8 cellular contexts compared by ENCODE assay signal in the genomic region with DNA sequence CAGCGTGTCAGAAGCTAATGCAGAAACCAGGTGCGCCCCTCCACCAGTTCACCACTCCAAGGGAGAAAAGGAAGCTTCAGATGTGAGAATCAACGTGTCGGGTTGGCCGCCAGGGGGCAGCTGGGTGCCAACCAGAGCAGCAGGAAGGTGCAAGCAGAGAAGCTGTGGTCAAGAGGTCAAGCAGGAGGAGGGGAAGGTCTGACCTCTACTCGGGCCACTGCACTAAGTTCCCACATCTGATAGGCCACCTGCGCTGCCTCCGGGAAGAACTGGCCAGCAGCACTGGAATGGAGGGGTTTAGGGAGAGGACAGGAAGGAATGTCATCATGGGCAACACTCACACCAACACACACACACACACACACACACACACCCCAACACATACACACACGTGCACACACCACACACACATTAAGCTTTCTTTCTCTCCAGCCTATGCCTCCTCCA. TPM values are rescaled to one million over a fixed set of nuclear protein-coding genes. Genes with fewer than 3 reads are reported as not detected.
DNase-seq lines count a peak whose midpoint lies in the region; ATAC-seq and TF ChIP-seq lines count a peak whose summit lies in the region.

No MANE protein-coding gene starts in this region.

- H2AK5ac ChIP-seq in neuronal stem cell (ENCODE audit: low read depth, low read length): no peak overlapping the region

- H2BK5ac ChIP-seq in neuronal stem cell (ENCODE audit: low read length): no peak overlapping the region

- no peak overlapping the region for H4K8ac ChIP-seq in neuronal stem cell (ENCODE audit: low read depth, low read length)

- H3K4me2 ChIP-seq in neuronal stem cell (ENCODE audit: insufficient read depth, low read length, poor library complexity, severe bottlenecking): no peak overlapping the region

- H3K27ac ChIP-seq in neuronal stem cell (replicated peaks; ENCODE audit: low read length): no peak overlapping the region

- no peak overlapping the region for H3K23ac ChIP-seq in neuronal stem cell (ENCODE audit: low read depth, low read length, poor library complexity)

- H3K4me3 ChIP-seq in fibroblast of the aortic adventitia (ENCODE audit: low read depth, low read length): no peak overlapping the region
- H3K4me3 ChIP-seq in neuronal stem cell (ENCODE audit: low read length in 2 of 2): peak overlapping the region in 1 of 2 donors; percentile 26

- H3K4ac ChIP-seq in neuronal stem cell (ENCODE audit: low read length): no peak overlapping the region

- no peak overlapping the region for H3K9ac ChIP-seq in neuronal stem cell (ENCODE audit: low read depth, low read length, poor library complexity)

- H3K9me3 ChIP-seq in neuronal stem cell (replicated peaks in 1 of 2; ENCODE audit: control insufficient read depth in 2 of 2, insufficient read depth in 1 of 2, low read depth in 1 of 2, low read length in 2 of 2): no peaks in the 10 kb centered on the region

- H3K36me3 ChIP-seq in neuronal stem cell (replicated peaks in 1 of 2; ENCODE audit: control insufficient read depth in 2 of 2, insufficient read depth in 2 of 2, low read length in 2 of 2): peaks cover 28 to 95% of the 10 kb centered on the region in 2 donors

- ATAC-seq in HG03280 (IDR thresholded peaks at IDR 0.05; ENCODE audit: unreplicated experiment) (peak; percentile 46), GM21717 (IDR thresholded peaks at IDR 0.05; ENCODE audit: unreplicated experiment) (no peak)

- no peak overlapping the region for H4K91ac ChIP-seq in neuronal stem cell (ENCODE audit: low read depth, low read length, poor library complexity)

- no peaks in the 10 kb centered on the region for H3K27me3 ChIP-seq in neuronal stem cell (ENCODE audit: control insufficient read depth in 3 of 3, insufficient read depth in 3 of 3, low read depth in 1 of 3, low read length in 3 of 3)

- peak; percentile 92 for TF ChIP-seq CTCF in GM12874 (IDR thresholded peaks at IDR 0.05; ENCODE audit: insufficient read depth, low read depth, low read length)
- TF ChIP-seq CTCF in fibroblast of the aortic adventitia (IDR thresholded peaks at IDR 0.05; ENCODE audit: insufficient read depth, low read length): peak; percentile 80

- H2BK15ac ChIP-seq in neuronal stem cell (ENCODE audit: low read length): no peak overlapping the region

- peak overlapping the region; percentile 26 for H3K14ac ChIP-seq in neuronal stem cell (ENCODE audit: low read length)

- no peak overlapping the region for H2BK12ac ChIP-seq in neuronal stem cell (ENCODE audit: low read length)

- H3K18ac ChIP-seq in neuronal stem cell (ENCODE audit: low read length): no peak overlapping the region

- H3K4me1 ChIP-seq in neuronal stem cell (ENCODE audit: control insufficient read depth in 2 of 2, insufficient read depth in 1 of 2, low read depth in 1 of 2, low read length in 2 of 2): peaks cover 4 to 10% of the 10 kb centered on the region in 2 donors

- H2AFZ ChIP-seq in neuronal stem cell (ENCODE audit: low read length): no peak overlapping the region

- no peak overlapping the region for H2BK120ac ChIP-seq in neuronal stem cell (ENCODE audit: low read depth, low read length)

- H3K79me1 ChIP-seq in neuronal stem cell (ENCODE audit: low read depth, low read length): no peaks in the 10 kb centered on the region

- no CpG with 5 or more reads among the region's 9 CpGs for WGBS in neuronal stem cell (ENCODE audit: extremely low coverage in 2 of 2, insufficient read length in 2 of 2, insufficient replicate concordance in 1 of 2), 2 donors

- DNase-seq in OCI-M2 (lab: John Stamatoyannopoulos, UW; ENCODE audit: unreplicated experiment) (peak; percentile 15), fibroblast of the aortic adventitia (ENCODE audit: low read depth) (peak; percentile 60), neuronal stem cell (ENCODE audit: low spot score) (peak; percentile 78), superior temporal gyrus (ENCODE audit: extremely low spot score) (peak; percentile 73)
- DNase-seq in activated T-helper 1 cell treated with anti-CD3 and anti-CD28 coated beads, Interleukin-2, amount 50 U/mL, for 16 hours (ENCODE audit: low read depth in 1 of 2, low spot score in 1 of 2): peak; percentile 46 to 48

RNA-seq across cellular contexts. Expression of a gene that starts 31.4 kb away (rescaled TPM):
- total RNA-seq in fibroblast of the aortic adventitia (ENCODE audit: low replicate concordance): 111 and 194 TPM in 2 replicates
- 47.1 TPM for polyA plus RNA-seq in neuronal stem cell (2013, experiment 1 of 2)
- 45.5 TPM for polyA plus RNA-seq in neuronal stem cell (2013, experiment 2 of 2)

RNA-seq across cellular contexts. Expression of a gene that starts 45.4 kb away (rescaled TPM):
- 33.7 and 42.9 TPM in 2 replicates for total RNA-seq in fibroblast of the aortic adventitia (ENCODE audit: low replicate concordance)
- 23.9 TPM for polyA plus RNA-seq in neuronal stem cell (2013, experiment 1 of 2)
- 23.0 TPM for polyA plus RNA-seq in neuronal stem cell (2013, experiment 2 of 2)

Comparison
In these comparisons a context has a peak if more than half of its experiments do, and no peak if none do; other contexts are left out.
1. DNase-seq: peak in every context shown above with its lines; median percentile 78 in neuronal stem cell; 73 in superior temporal gyrus; 60 in fibroblast of the aortic adventitia; 47 in activated T-helper 1 cell treated with anti-CD3 and anti-CD28 coated beads, Interleukin-2, amount 50 U/mL, for 16 hours; 15 in OCI-M2.